ENCODE assay signal across 1 cellular context in genomic region chr12:113334786-113335539, GRCh38.
TF ChIP-seq lines count a peak whose summit lies in the region.

Gene SLC8B1 (minus strand): TSS chr12:113335109. CDS start chr12:113332878, 2,231 bp downstream.

TF ChIP-seq in HepG2, 621 proteins besides CTCF, POLR2A, EP300 and RAD21 (continued from another document and continues in another):
- TF ChIP-seq HMGXB4 (CRISPR knock-in tag; IDR thresholded peaks at IDR 0.05; ENCODE audit: borderline replicate concordance in 1 of 2, low read depth in 1 of 2) (peak; percentile 42 to 50; a peak in 2 of 4 replicates), RBAK (CRISPR knock-in tag; IDR thresholded peaks at IDR 0.05) (no peak), ZNF3 (CRISPR knock-in tag; IDR thresholded peaks at IDR 0.05) (no peak), ZNF547 (CRISPR knock-in tag; IDR thresholded peaks at IDR 0.05) (peak; percentile 69), MYC (CRISPR knock-in tag; IDR thresholded peaks at IDR 0.05; ENCODE audit: borderline replicate concordance) (peak; percentile 32; the same call in 1 of the 2 replicates), SMARCC2 (IDR thresholded peaks at IDR 0.05) (no peak), ATF5 (CRISPR knock-in tag; IDR thresholded peaks at IDR 0.05; ENCODE audit: low read depth) (no peak), BRCA1 (CRISPR knock-in tag; IDR thresholded peaks at IDR 0.05) (no peak), ZSCAN5A (CRISPR knock-in tag; IDR thresholded peaks at IDR 0.05; ENCODE audit: borderline replicate concordance) (no peak), BCL3 (CRISPR knock-in tag; IDR thresholded peaks at IDR 0.05) (peak; percentile 86; the same call in 1 of the 2 replicates), ZNF430 (CRISPR knock-in tag; IDR thresholded peaks at IDR 0.05) (peak; percentile 53; the same call in 1 of the 2 replicates), SNAPC5 (CRISPR knock-in tag; IDR thresholded peaks at IDR 0.05; ENCODE audit: borderline replicate concordance) (no peak), HOXA9 (CRISPR knock-in tag; IDR thresholded peaks at IDR 0.05; ENCODE audit: borderline replicate concordance) (peak; percentile 78), PBX3 (CRISPR knock-in tag; IDR thresholded peaks at IDR 0.05; ENCODE audit: borderline replicate concordance) (no peak), FOXK1 (CRISPR knock-in tag; IDR thresholded peaks at IDR 0.05; ENCODE audit: borderline replicate concordance, low read depth) (no peak), ARID2 (CRISPR knock-in tag; IDR thresholded peaks at IDR 0.05; ENCODE audit: borderline replicate concordance) (no peak), FOXP4 (CRISPR knock-in tag; IDR thresholded peaks at IDR 0.05) (no peak), PBX2 (CRISPR knock-in tag; IDR thresholded peaks at IDR 0.05) (no peak), TMF1 (CRISPR knock-in tag; IDR thresholded peaks at IDR 0.05; ENCODE audit: low read depth) (no peak; the same call in 1 of the 2 replicates), ZNF564 (CRISPR knock-in tag; IDR thresholded peaks at IDR 0.05) (0 out of 2 replicates have a peak, but pooled peaks have one; percentile 48), ATRX (CRISPR knock-in tag; IDR thresholded peaks at IDR 0.05; ENCODE audit: borderline replicate concordance) (no peak), TARDBP (CRISPR knock-in tag; IDR thresholded peaks at IDR 0.05) (no peak), ZNF253 (CRISPR knock-in tag; IDR thresholded peaks at IDR 0.05; ENCODE audit: borderline replicate concordance) (no peak), MED8 (CRISPR knock-in tag; IDR thresholded peaks at IDR 0.05; ENCODE audit: insufficient replicate concordance) (no peak), MTF1 (CRISPR knock-in tag; IDR thresholded peaks at IDR 0.05) (no peak), ZNF83 (CRISPR knock-in tag; IDR thresholded peaks at IDR 0.05; ENCODE audit: borderline replicate concordance) (no peak), SIX1 (CRISPR knock-in tag; IDR thresholded peaks at IDR 0.05; ENCODE audit: borderline replicate concordance) (no peak), RARG (CRISPR knock-in tag; IDR thresholded peaks at IDR 0.05; ENCODE audit: low read depth) (no peak), GLI4 (CRISPR knock-in tag; IDR thresholded peaks at IDR 0.05; ENCODE audit: borderline replicate concordance) (0 out of 2 replicates have a peak, but pooled peaks have one; percentile 49), TBL1XR1 (IDR thresholded peaks at IDR 0.05; ENCODE audit: borderline replicate concordance, low read length, partially characterized antibody) (no peak), GABPB1 (CRISPR knock-in tag; IDR thresholded peaks at IDR 0.05) (peak; percentile 87), MTERF4 (CRISPR knock-in tag; IDR thresholded peaks at IDR 0.05) (no peak), SALL1 (CRISPR knock-in tag; IDR thresholded peaks at IDR 0.05) (peak; percentile 66), ZNF776 (CRISPR knock-in tag; IDR thresholded peaks at IDR 0.05) (no peak; the same call in 1 of the 2 replicates), SOX5 (CRISPR knock-in tag; IDR thresholded peaks at IDR 0.05; ENCODE audit: borderline replicate concordance) (no peak; the same call in 1 of the 2 replicates), IKZF1 (IDR thresholded peaks at IDR 0.05) (no peak), ETV6 (CRISPR knock-in tag; conservative IDR thresholded peaks at IDR 0.05) (0 out of 2 replicates have a peak, but pooled peaks have one; percentile 36), SUZ12 (IDR thresholded peaks at IDR 0.05; ENCODE audit: low read depth, low read length) (no peak), NFRKB (IDR thresholded peaks at IDR 0.05) (no peak), ZNF501 (CRISPR knock-in tag; IDR thresholded peaks at IDR 0.05) (no peak), JUND (CRISPR knock-in tag; IDR thresholded peaks at IDR 0.05) (no peak), KLF6 (CRISPR knock-in tag; IDR thresholded peaks at IDR 0.05) (0 out of 2 replicates have a peak, but pooled peaks have one; percentile 20), BORCS8-MEF2B (CRISPR knock-in tag; IDR thresholded peaks at IDR 0.05) (no peak; the same call in 1 of the 2 replicates), AHR (CRISPR knock-in tag; IDR thresholded peaks at IDR 0.05) (0 out of 2 replicates have a peak, but pooled peaks have one; percentile 45), DR1 (CRISPR knock-in tag; IDR thresholded peaks at IDR 0.05) (no peak), AGO1 (IDR thresholded peaks at IDR 0.05; ENCODE audit: low read depth, low read length, poor library complexity, severe bottlenecking) (no peak), IRF1 (CRISPR knock-in tag; IDR thresholded peaks at IDR 0.05; ENCODE audit: low read depth) (0 out of 2 replicates have a peak, but pooled peaks have one; percentile 26), ZNF766 (CRISPR knock-in tag; IDR thresholded peaks at IDR 0.05; ENCODE audit: borderline replicate concordance) (peak; percentile 90; the same call in 1 of the 2 replicates), ZNF510 (CRISPR knock-in tag; IDR thresholded peaks at IDR 0.05; ENCODE audit: low read depth) (no peak), LRRFIP1 (CRISPR knock-in tag; conservative IDR thresholded peaks at IDR 0.05) (no peak), SYNCRIP (IDR thresholded peaks at IDR 0.05; ENCODE audit: insufficient read depth, low read depth, low read length) (no peak), ZNF503 (CRISPR knock-in tag; IDR thresholded peaks at IDR 0.05) (0 out of 2 replicates have a peak, but pooled peaks have one; percentile 29), EZH2 (conservative IDR thresholded peaks at IDR 0.05; ENCODE audit: low read depth, low read length) (no peak), ZNF282 (IDR thresholded peaks at IDR 0.05; ENCODE audit: partially characterized antibody) (no peak)
